In genomic region chrX:47144626-47145407, GRCh38 we compare ENCODE assay signal across 8 cellular contexts. TPM values are rescaled to one million over a fixed set of nuclear protein-coding genes. Genes with fewer than 3 reads are reported as not detected.
DNase-seq lines count a peak whose midpoint lies in the region; ATAC-seq and TF ChIP-seq lines count a peak whose summit lies in the region.

Gene NDUFB11, minus strand, starts transcription at chrX:47144702. Its CDS starts 23 bp downstream, at chrX:47144679.
Gene RBM10, plus strand, starts transcription at chrX:47145221. Its CDS starts 2,261 bp downstream, at chrX:47147482.

- peak within 1 kb of the TSS; percentile 90 for H3K9ac ChIP-seq in parathyroid adenoma

- no peaks in the 10 kb centered on the region for H3K4me1 ChIP-seq in parathyroid adenoma
- peaks cover 0 to 26% (median 6%) of the 10 kb centered on the region in 4 donors for H3K4me1 ChIP-seq in tibial nerve

- TF ChIP-seq CTCF in GM12874 (IDR thresholded peaks at IDR 0.05; ENCODE audit: insufficient read depth, low read depth, low read length) (peak; percentile 58), parathyroid adenoma (IDR thresholded peaks at IDR 0.05) (peak; percentile 73), tibial nerve (IDR thresholded peaks at IDR 0.05) (peak; percentile 64 to 93 (median 72))

- WGBS in tibial nerve, 2 donors, result 0 to 58% methylated on average over 10 to 36 of the region's 56 CpGs

- H3K36me3 ChIP-seq in parathyroid adenoma (ENCODE audit: control insufficient read depth, insufficient read depth, low read length) (no peaks in the 10 kb centered on the region), tibial nerve (peaks cover 0 to 21% (median 0%) of the 10 kb centered on the region in 3 donors)

- H3K27ac ChIP-seq in parathyroid adenoma, result peak within 1 kb of the TSS; percentile 97
- peak within 1 kb of the TSS; percentile 66 to 98 (median 95) for H3K27ac ChIP-seq in tibial nerve

- no peaks in the 10 kb centered on the region for H3K9me3 ChIP-seq in parathyroid adenoma (ENCODE audit: control insufficient read depth, low read length)
- H3K9me3 ChIP-seq in tibial nerve, result no peaks in the 10 kb centered on the region

- H2AFZ ChIP-seq in parathyroid adenoma, result peak within 1 kb of the TSS; percentile 88

- DNase-seq in NCI-H1417 (lab: John Stamatoyannopoulos, UW) (peak; percentile 86 to 98 (median 95)), SW 1271 (lab: John Stamatoyannopoulos, UW) (peak; percentile 52 to 76), Right ventricle myocardium inferior (ENCODE audit: missing footprints) (peak; percentile 97), tibial nerve (ENCODE audit: low spot score in 2 of 2) (peak; percentile 80 to 86)
- DNase-seq in activated naive CD8-positive, alpha-beta T cell treated with anti-CD3 and anti-CD28 coated beads, Interleukin-2, amount 50 U/mL, for 16 hours (ENCODE audit: low read depth, low spot score), result peak; percentile 73

- peaks cover 13% of the 10 kb centered on the region for H3K79me2 ChIP-seq in parathyroid adenoma

- peak within 1 kb of the TSS; percentile 85 for H3K4me3 ChIP-seq in parathyroid adenoma (ENCODE audit: low read depth, low read length)
- H3K4me3 ChIP-seq in tibial nerve, result peak within 1 kb of the TSS; percentile 53 to 78 (median 58)

- no peaks in the 10 kb centered on the region for H3K27me3 ChIP-seq in parathyroid adenoma (ENCODE audit: control insufficient read depth, insufficient read depth, low read length)
- H3K27me3 ChIP-seq in tibial nerve, result no peaks in the 10 kb centered on the region

- peak; percentile 48 to 78 for TF ChIP-seq POLR2A in tibial nerve (IDR thresholded peaks at IDR 0.05)

- ATAC-seq in HG02763 (IDR thresholded peaks at IDR 0.05; ENCODE audit: unreplicated experiment) (peak; percentile 82), Right ventricle myocardium inferior (peak; percentile 98)

- intact Hi-C loops in Right ventricle myocardium inferior (cut with DNase I), result loop anchor here (2.0 kb wide), 1 partner anchor 16 kb away; no protein-coding TSS in a partner anchor

- TF ChIP-seq EP300 in tibial nerve (IDR thresholded peaks at IDR 0.05), result peak in 1 of 2 donors; percentile 88

- peak within 1 kb of the TSS; percentile 86 for H3K4me2 ChIP-seq in parathyroid adenoma (ENCODE audit: low read length)

RNA-seq across cellular contexts. Expression of gene NDUFB11, which starts in this region (rescaled TPM):
- total RNA-seq in Right ventricle myocardium inferior (212 TPM), tibial nerve (10 to 100 TPM; 45.4 to 78.1 (median 60.5) TPM)

RNA-seq across cellular contexts. Expression of gene RBM10, which starts in this region (rescaled TPM):
- 28.5 TPM for total RNA-seq in Right ventricle myocardium inferior
- total RNA-seq in tibial nerve, result 10 to 100 TPM; 27.3 to 46.2 (median 33.7) TPM

Comparison
In these comparisons a context has a peak if more than half of its experiments do, and no peak if none do; other contexts are left out.
1. Peak in every context shown above with its lines: DNase-seq, ATAC-seq, H3K4me3 ChIP-seq and H3K27ac ChIP-seq.